23 cellular contexts compared by ENCODE assay signal in the genomic region with DNA sequence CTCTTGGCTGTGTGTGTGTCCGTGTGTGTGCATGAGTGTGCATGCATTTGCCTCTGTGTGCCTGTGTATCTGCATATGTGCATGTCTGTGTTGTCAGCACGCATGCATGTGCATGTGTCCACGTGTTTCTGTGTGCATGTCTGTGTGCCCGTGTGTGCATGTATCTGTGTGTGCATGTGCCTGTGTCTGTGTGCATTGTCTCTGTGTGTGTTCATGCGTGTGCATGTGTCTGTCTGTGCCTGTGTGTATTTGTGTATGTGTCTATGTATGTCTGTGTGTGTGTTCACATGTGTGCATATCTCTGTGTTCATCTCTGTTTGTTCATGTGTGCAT. TPM values are rescaled to one million over a fixed set of nuclear protein-coding genes. Genes with fewer than 3 reads are reported as not detected.
"Had no signal": no experiment of that assay in that cellular context is flagged by ENCODE, and none has a peak within 500 bp of the region (broad histone marks: within the 10 kb centered on the region; RNA-seq: fewer than 3 reads in every experiment).

No MANE protein-coding gene starts in this region.

- H3K36me3 Mint-ChIP-seq: activated CD4-positive, alpha-beta memory T cell treated with anti-CD3 and anti-CD28 coated beads for 36 hours had no signal

- H3K4me3 Mint-ChIP-seq: activated CD4-positive, alpha-beta memory T cell treated with anti-CD3 and anti-CD28 coated beads for 36 hours; activated CD8-positive, alpha-beta memory T cell treated with anti-CD3 and anti-CD28 coated beads, Interleukin-2, amount 10 ng/mL, durations not matched to agents 7 days and 5 days; central memory CD8-positive, alpha-beta T cell had no signal

- H3K4me1 Mint-ChIP-seq: activated CD8-positive, alpha-beta memory T cell treated with anti-CD3 and anti-CD28 coated beads, Interleukin-2, amount 10 ng/mL, durations not matched to agents 7 days and 5 days; central memory CD8-positive, alpha-beta T cell had no signal

- ATAC-seq: activated CD8-positive, alpha-beta memory T cell treated with anti-CD3 and anti-CD28 coated beads, Interleukin-2, amount 10 ng/mL, durations not matched to agents 7 days and 5 days; body of pancreas; heart left ventricle; left colon had no signal

- H3K36me3 ChIP-seq: heart left ventricle, right atrium auricular region, tibial nerve had no signal

- DNase-seq: activated CD4-positive, alpha-beta memory T cell treated with anti-CD3 and anti-CD28 coated beads for 36 hours; activated CD4-positive, alpha-beta T cell treated with anti-CD3 and anti-CD28 coated beads for 1 hour; activated CD8-positive, alpha-beta memory T cell treated with anti-CD3 and anti-CD28 coated beads, Interleukin-2, amount 10 ng/mL, durations not matched to agents 7 days and 5 days; activated naive CD4-positive, alpha-beta T cell treated with anti-CD3 and anti-CD28 coated beads, Interleukin-2, amount 50 U/mL, for 16 hours; activated T-cell treated with anti-CD3 and anti-CD28 coated beads, Interleukin-2, amount 50 U/mL, for 1 hour; amniotic stem cell; body of pancreas; cortex of kidney; effector CD8-positive, alpha-beta T cell; heart left ventricle; left colon; midbrain; occipital lobe; stimulated activated CD4-positive, alpha-beta T cell treated with anti-CD3 and anti-CD28 coated beads, Interleukin-15, amount 100 ng/mL, for 24 hours; stimulated activated CD4-positive, alpha-beta T cell treated with anti-CD3 and anti-CD28 coated beads, Interleukin-4, amount 100 ng/mL, for 1 hour; stimulated activated naive CD4-positive, alpha-beta T cell had no signal

- H3K27ac Mint-ChIP-seq: activated CD4-positive, alpha-beta memory T cell treated with anti-CD3 and anti-CD28 coated beads for 36 hours; activated CD8-positive, alpha-beta memory T cell treated with anti-CD3 and anti-CD28 coated beads, Interleukin-2, amount 10 ng/mL, durations not matched to agents 7 days and 5 days had no signal

- H3K4me1 ChIP-seq: body of pancreas had no signal

- H3K4me3 ChIP-seq: body of pancreas, lung, right atrium auricular region, skin epidermis, tibial nerve had no signal

- H3K9me3 ChIP-seq: body of pancreas, heart left ventricle, right atrium auricular region had no signal

- H3K27ac ChIP-seq: body of pancreas, heart left ventricle, right atrium auricular region, skin epidermis, tibial nerve had no signal

- H3K9me3 Mint-ChIP-seq: activated CD4-positive, alpha-beta memory T cell treated with anti-CD3 and anti-CD28 coated beads for 36 hours; central memory CD8-positive, alpha-beta T cell had no signal

RNA-seq across cellular contexts. Expression of a gene that starts 1.1 kb away (rescaled TPM):
- total RNA-seq: activated CD8-positive, alpha-beta memory T cell treated with anti-CD3 and anti-CD28 coated beads, Interleukin-2, amount 10 ng/mL, durations not matched to agents 7 days and 5 days; body of pancreas; posterior vena cava; T-helper 1 cell treated with Interleukin-12 subunit alpha and Interleukin-12 subunit beta and Interleukin-4 antibody, amounts not matched to agents 30 ng/mL and 1 ng/mL, for 36 hours had no signal
